In the genomic region with DNA sequence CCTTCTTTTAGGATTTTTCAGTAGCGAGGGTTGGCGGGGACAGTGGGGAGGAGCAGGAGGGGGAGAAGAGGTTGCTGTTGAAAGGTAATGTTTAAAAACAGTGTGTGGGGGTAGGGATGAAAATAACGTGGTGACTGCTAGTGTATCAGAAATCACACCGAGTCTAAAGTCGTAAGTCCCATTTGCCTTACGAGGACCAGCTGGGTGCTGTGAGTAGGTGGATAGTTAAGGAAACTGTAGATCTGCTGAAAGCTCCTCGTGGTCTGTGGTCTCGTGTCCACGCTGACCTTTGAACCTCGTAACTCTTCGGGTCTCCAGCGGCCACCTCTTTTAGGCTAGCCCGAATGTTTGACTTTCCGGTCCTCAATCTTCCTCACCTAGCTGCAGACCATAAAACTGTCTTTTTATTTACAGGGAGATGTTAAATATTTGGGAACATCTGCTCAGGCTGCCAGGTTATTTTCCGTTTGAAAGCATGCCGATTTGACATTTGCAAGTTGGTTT, we compare ENCODE assay signal across 1 cellular context.
TF ChIP-seq lines count a peak whose summit lies in the region.

No MANE protein-coding gene starts in this region.

TF ChIP-seq in HepG2, 621 proteins besides CTCF, POLR2A, EP300 and RAD21 (continued from another document and continues in another):
- TF ChIP-seq, protein P1, sequence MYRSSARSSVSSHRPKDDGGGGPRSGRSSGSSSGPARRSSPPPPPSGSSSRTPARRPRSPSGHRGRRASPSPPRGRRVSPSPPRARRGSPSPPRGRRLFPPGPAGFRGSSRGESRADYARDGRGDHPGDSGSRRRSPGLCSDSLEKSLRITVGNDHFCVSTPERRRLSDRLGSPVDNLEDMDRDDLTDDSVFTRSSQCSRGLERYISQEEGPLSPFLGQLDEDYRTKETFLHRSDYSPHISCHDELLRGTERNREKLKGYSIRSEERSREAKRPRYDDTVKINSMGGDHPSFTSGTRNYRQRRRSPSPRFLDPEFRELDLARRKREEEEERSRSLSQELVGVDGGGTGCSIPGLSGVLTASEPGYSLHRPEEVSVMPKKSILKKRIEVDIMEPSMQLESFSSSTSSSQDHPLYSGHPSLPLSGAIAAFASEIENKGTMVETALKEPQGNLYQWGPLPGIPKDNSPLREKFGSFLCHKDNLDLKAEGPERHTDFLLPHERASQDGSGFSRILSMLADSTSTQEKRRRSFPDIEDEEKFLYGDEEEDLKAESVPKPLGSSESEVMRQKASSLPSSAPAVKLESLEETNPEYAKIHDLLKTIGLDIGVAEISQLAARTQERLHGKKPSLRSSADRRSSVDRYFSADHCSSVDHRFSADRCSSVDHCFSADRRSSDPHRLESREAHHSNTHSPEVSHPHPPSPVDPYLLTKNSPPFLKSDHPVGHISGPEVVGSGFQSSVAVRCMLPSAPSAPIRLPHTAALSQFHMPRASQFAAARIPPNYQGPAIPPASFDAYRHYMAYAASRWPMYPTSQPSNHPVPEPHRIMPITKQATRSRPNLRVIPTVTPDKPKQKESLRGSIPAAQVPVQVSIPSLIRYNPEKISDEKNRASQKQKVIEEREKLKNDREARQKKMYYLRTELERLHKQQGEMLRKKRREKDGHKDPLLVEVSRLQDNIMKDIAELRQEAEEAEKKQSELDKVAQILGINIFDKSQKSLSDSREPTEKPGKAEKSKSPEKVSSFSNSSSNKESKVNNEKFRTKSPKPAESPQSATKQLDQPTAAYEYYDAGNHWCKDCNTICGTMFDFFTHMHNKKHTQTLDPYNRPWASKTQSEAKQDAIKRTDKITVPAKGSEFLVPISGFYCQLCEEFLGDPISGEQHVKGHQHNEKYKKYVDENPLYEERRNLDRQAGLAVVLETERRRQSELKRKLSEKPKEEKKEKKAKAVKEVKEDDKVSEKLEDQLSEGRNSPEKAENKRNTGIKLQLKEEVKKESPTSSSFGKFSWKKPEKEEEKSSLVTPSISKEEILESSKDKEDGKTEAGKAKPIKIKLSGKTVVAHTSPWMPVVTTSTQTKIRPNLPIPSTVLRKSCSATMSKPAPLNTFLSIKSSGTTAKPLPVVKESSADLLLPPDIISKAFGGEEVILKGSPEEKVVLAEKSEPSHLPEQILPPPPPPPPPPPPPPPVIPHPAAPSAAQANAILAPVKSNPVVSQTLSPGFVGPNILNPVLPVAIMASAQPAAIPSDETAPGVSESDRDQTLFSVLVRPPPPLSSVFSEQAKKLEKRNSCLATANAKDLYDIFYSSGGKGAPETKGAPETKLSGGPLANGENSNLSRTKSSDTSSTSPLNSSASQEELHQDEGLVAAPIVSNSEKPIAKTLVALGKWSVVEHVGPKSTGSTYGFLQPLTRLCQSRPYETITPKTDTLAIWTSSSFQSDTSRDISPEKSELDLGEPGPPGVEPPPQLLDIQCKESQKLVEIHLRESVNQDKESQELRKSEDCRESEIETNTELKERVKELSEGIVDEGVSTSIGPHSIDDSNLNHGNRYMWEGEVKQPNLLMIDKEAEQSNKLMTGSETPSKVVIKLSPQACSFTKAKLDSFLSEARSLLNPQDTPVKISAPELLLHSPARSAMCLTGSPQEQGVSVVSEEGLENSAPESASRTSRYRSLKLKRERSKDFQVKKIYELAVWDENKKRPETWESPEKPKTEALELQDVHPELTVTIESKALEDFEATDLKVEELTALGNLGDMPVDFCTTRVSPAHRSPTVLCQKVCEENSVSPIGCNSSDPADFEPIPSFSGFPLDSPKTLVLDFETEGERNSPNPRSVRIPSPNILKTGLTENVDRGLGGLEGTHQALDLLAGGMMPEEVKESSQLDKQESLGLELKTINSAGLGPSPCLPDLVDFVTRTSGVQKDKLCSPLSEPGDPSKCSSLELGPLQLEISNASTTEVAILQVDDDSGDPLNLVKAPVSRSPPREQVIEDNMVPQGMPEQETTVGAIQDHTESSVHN (CRISPR knock-in tag; IDR thresholded peaks at IDR 0.05) = no peak
- TF ChIP-seq, protein P2, sequence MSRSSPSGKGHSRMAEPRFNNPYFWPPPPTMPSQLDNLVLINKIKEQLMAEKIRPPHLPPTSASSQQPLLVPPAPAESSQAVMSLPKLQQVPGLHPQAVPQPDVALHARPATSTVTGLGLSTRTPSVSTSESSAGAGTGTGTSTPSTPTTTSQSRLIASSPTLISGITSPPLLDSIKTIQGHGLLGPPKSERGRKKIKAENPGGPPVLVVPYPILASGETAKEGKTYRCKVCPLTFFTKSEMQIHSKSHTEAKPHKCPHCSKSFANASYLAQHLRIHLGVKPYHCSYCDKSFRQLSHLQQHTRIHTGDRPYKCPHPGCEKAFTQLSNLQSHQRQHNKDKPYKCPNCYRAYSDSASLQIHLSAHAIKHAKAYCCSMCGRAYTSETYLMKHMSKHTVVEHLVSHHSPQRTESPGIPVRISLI (CRISPR knock-in tag; IDR thresholded peaks at IDR 0.05; ENCODE audit: borderline replicate concordance) = no peak
- TF ChIP-seq, protein P3, sequence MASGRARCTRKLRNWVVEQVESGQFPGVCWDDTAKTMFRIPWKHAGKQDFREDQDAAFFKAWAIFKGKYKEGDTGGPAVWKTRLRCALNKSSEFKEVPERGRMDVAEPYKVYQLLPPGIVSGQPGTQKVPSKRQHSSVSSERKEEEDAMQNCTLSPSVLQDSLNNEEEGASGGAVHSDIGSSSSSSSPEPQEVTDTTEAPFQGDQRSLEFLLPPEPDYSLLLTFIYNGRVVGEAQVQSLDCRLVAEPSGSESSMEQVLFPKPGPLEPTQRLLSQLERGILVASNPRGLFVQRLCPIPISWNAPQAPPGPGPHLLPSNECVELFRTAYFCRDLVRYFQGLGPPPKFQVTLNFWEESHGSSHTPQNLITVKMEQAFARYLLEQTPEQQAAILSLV (CRISPR knock-in tag; IDR thresholded peaks at IDR 0.05; ENCODE audit: borderline replicate concordance) = no peak
- no peak for TF ChIP-seq ATF7-NPFF (CRISPR knock-in tag; IDR thresholded peaks at IDR 0.05; ENCODE audit: low read depth)
- 0 out of 2 replicates have a peak, but pooled peaks have one; percentile 39 for TF ChIP-seq NCOR1 (IDR thresholded peaks at IDR 0.05; ENCODE audit: borderline replicate concordance, low read length)
- TF ChIP-seq, protein P4, sequence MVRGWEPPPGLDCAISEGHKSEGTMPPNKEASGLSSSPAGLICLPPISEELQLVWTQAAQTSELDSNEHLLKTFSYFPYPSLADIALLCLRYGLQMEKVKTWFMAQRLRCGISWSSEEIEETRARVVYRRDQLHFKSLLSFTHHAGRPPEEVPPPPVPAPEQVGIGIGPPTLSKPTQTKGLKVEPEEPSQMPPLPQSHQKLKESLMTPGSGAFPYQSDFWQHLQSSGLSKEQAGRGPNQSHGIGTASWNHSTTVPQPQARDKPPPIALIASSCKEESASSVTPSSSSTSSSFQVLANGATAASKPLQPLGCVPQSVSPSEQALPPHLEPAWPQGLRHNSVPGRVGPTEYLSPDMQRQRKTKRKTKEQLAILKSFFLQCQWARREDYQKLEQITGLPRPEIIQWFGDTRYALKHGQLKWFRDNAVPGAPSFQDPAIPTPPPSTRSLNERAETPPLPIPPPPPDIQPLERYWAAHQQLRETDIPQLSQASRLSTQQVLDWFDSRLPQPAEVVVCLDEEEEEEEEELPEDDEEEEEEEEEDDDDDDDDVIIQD (CRISPR knock-in tag; IDR thresholded peaks at IDR 0.05; ENCODE audit: low read depth) = peak; percentile 87
- TF ChIP-seq ZBTB3 (CRISPR knock-in tag; IDR thresholded peaks at IDR 0.05; ENCODE audit: borderline replicate concordance, low read depth) = no peak
- no peak for TF ChIP-seq MED8 (CRISPR knock-in tag; IDR thresholded peaks at IDR 0.05; ENCODE audit: insufficient replicate concordance)
- TF ChIP-seq ZNF263 (CRISPR knock-in tag; IDR thresholded peaks at IDR 0.05) = no peak; the same call in 1 of the 2 replicates
- TF ChIP-seq, protein P5, sequence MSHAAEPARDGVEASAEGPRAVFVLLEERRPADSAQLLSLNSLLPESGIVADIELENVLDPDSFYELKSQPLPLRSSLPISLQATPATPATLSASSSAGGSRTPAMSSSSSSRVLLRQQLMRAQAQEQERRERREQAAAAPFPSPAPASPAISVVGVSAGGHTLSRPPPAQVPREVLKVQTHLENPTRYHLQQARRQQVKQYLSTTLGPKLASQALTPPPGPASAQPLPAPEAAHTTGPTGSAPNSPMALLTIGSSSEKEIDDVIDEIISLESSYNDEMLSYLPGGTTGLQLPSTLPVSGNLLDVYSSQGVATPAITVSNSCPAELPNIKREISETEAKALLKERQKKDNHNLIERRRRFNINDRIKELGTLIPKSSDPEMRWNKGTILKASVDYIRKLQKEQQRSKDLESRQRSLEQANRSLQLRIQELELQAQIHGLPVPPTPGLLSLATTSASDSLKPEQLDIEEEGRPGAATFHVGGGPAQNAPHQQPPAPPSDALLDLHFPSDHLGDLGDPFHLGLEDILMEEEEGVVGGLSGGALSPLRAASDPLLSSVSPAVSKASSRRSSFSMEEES (CRISPR knock-in tag; IDR thresholded peaks at IDR 0.05) = peak; percentile 67
- no peak for TF ChIP-seq ETV6 (CRISPR knock-in tag; conservative IDR thresholded peaks at IDR 0.05)
- no peak for TF ChIP-seq ELF4 (CRISPR knock-in tag; IDR thresholded peaks at IDR 0.05; ENCODE audit: borderline replicate concordance)
- TF ChIP-seq ZMYM3 (CRISPR knock-in tag; IDR thresholded peaks at IDR 0.05) = no peak
- TF ChIP-seq, protein P6, sequence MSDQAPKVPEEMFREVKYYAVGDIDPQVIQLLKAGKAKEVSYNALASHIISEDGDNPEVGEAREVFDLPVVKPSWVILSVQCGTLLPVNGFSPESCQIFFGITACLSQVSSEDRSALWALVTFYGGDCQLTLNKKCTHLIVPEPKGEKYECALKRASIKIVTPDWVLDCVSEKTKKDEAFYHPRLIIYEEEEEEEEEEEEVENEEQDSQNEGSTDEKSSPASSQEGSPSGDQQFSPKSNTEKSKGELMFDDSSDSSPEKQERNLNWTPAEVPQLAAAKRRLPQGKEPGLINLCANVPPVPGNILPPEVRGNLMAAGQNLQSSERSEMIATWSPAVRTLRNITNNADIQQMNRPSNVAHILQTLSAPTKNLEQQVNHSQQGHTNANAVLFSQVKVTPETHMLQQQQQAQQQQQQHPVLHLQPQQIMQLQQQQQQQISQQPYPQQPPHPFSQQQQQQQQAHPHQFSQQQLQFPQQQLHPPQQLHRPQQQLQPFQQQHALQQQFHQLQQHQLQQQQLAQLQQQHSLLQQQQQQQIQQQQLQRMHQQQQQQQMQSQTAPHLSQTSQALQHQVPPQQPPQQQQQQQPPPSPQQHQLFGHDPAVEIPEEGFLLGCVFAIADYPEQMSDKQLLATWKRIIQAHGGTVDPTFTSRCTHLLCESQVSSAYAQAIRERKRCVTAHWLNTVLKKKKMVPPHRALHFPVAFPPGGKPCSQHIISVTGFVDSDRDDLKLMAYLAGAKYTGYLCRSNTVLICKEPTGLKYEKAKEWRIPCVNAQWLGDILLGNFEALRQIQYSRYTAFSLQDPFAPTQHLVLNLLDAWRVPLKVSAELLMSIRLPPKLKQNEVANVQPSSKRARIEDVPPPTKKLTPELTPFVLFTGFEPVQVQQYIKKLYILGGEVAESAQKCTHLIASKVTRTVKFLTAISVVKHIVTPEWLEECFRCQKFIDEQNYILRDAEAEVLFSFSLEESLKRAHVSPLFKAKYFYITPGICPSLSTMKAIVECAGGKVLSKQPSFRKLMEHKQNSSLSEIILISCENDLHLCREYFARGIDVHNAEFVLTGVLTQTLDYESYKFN (CRISPR knock-in tag; conservative IDR thresholded peaks at IDR 0.05) = peak; percentile 53; the same call in 1 of the 2 replicates
- TF ChIP-seq, protein P7, sequence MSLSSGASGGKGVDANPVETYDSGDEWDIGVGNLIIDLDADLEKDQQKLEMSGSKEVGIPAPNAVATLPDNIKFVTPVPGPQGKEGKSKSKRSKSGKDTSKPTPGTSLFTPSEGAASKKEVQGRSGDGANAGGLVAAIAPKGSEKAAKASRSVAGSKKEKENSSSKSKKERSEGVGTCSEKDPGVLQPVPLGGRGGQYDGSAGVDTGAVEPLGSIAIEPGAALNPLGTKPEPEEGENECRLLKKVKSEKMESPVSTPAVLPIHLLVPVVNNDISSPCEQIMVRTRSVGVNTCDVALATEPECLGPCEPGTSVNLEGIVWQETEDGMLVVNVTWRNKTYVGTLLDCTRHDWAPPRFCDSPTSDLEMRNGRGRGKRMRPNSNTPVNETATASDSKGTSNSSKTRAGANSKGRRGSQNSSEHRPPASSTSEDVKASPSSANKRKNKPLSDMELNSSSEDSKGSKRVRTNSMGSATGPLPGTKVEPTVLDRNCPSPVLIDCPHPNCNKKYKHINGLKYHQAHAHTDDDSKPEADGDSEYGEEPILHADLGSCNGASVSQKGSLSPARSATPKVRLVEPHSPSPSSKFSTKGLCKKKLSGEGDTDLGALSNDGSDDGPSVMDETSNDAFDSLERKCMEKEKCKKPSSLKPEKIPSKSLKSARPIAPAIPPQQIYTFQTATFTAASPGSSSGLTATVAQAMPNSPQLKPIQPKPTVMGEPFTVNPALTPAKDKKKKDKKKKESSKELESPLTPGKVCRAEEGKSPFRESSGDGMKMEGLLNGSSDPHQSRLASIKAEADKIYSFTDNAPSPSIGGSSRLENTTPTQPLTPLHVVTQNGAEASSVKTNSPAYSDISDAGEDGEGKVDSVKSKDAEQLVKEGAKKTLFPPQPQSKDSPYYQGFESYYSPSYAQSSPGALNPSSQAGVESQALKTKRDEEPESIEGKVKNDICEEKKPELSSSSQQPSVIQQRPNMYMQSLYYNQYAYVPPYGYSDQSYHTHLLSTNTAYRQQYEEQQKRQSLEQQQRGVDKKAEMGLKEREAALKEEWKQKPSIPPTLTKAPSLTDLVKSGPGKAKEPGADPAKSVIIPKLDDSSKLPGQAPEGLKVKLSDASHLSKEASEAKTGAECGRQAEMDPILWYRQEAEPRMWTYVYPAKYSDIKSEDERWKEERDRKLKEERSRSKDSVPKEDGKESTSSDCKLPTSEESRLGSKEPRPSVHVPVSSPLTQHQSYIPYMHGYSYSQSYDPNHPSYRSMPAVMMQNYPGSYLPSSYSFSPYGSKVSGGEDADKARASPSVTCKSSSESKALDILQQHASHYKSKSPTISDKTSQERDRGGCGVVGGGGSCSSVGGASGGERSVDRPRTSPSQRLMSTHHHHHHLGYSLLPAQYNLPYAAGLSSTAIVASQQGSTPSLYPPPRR (CRISPR knock-in tag; IDR thresholded peaks at IDR 0.05; ENCODE audit: borderline replicate concordance) = no peak
- peak; percentile 74 for TF ChIP-seq KMT2A (CRISPR knock-in tag; IDR thresholded peaks at IDR 0.05)
- TF ChIP-seq, protein P8, sequence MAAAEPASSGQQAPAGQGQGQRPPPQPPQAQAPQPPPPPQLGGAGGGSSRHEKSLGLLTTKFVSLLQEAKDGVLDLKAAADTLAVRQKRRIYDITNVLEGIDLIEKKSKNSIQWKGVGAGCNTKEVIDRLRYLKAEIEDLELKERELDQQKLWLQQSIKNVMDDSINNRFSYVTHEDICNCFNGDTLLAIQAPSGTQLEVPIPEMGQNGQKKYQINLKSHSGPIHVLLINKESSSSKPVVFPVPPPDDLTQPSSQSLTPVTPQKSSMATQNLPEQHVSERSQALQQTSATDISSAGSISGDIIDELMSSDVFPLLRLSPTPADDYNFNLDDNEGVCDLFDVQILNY (CRISPR knock-in tag; conservative IDR thresholded peaks at IDR 0.05) = no peak
- TF ChIP-seq MBNL3 (CRISPR knock-in tag; conservative IDR thresholded peaks at IDR 0.05) = no peak
- TF ChIP-seq SOX13 (IDR thresholded peaks at IDR 0.05) = no peak
- TF ChIP-seq SOX13 (CRISPR knock-in tag; conservative IDR thresholded peaks at IDR 0.05 in 1 of 2, IDR thresholded peaks at IDR 0.05 in 1 of 2) = peak in 1 of 2 experiments; percentile 11; a peak in 1 of 4 replicates
